ENCODE assay signal across 8 cellular contexts in the genomic region with DNA sequence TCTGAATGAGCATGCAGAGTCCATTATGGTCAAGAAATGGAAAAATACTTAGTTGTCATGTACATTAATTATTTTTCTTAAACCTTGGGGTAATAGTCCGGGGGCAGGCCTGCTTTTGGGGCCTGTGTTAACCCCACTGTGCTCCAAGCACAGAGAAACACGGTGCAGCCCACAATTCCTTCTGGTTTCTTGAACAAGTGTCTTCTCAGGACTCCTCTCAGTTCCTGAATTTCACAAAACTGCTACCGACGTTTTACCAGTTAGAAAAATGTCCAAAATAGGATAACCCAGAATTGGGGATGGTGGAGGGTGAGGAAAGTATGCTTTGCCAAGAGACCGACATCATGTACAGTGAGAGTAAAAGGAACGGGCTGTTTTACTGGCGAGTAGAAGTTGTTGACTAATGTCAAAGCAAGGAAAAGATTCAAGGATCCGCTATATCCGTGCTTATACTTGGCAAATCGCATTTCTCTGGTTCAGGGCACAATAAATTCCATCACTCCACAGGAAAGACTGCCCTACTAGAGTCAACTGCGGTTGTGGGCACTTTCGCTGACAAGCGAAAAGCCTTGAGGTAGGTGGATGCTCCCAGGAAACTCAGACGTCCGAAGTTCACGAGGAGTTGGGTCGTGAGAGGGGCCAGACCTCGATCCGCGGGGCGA. TPM values are rescaled to one million over a fixed set of nuclear protein-coding genes. Genes with fewer than 3 reads are reported as not detected.
A peak's percentile ranks its signal among the peaks of the same experiment; 100 is the strongest.
DNase-seq lines count a peak whose midpoint lies in the region; ATAC-seq and TF ChIP-seq lines count a peak whose summit lies in the region.

No MANE protein-coding gene starts in this region.

- POLR2A ChIA-PET in activated CD4-positive, alpha-beta memory T cell treated with anti-CD3 and anti-CD28 coated beads, Interleukin-2, amount 10 ng/mL, durations not matched to agents 7 days and 5 days (lab: Charles Lee) = interaction anchor here (1.0 to 1.8 kb wide), 11 partner anchors 9 to 451 kb away, joined by 3 to 26 read pairs (median 7); a partner anchor contains a TSS

- WGBS in stomach, 5 donors = 21 to 38% (median 23%) methylated on average over 13 to 21 of the region's 21 CpGs

- H3K9me3 ChIP-seq in iPS-20b (ENCODE audit: insufficient read depth, low read depth, low read length) (no peaks in the 10 kb centered on the region), stomach (no peaks in the 10 kb centered on the region)

- H3K4me3 Mint-ChIP-seq in activated CD4-positive, alpha-beta memory T cell treated with anti-CD3 and anti-CD28 coated beads, Interleukin-2, amount 10 ng/mL, durations not matched to agents 7 days and 5 days = peak overlapping the region; percentile 85

- peaks cover 17% of the 10 kb centered on the region for H3K4me1 ChIP-seq in iPS-20b (ENCODE audit: insufficient read depth, low read length)
- H3K4me1 ChIP-seq in stomach = peaks cover 6 to 30% (median 22%) of the 10 kb centered on the region in 4 donors

- H3K27me3 Mint-ChIP-seq in activated CD4-positive, alpha-beta memory T cell treated with anti-CD3 and anti-CD28 coated beads, Interleukin-2, amount 10 ng/mL, durations not matched to agents 7 days and 5 days = no peaks in the 10 kb centered on the region

- peak overlapping the region; percentile 87 for H3K27ac Mint-ChIP-seq in activated CD4-positive, alpha-beta memory T cell treated with anti-CD3 and anti-CD28 coated beads, Interleukin-2, amount 10 ng/mL, durations not matched to agents 7 days and 5 days

- H3K36me3 ChIP-seq in iPS-20b (ENCODE audit: insufficient read depth, low read depth, low read length) (peaks cover 4% of the 10 kb centered on the region), stomach (peaks cover 8 to 11% (median 11%) of the 10 kb centered on the region in 4 donors)

- TF ChIP-seq POLR2A in stomach (IDR thresholded peaks at IDR 0.05) = no peak

- H3K4me3 ChIP-seq in iPS-20b (ENCODE audit: low read length) = peak overlapping the region; percentile 89
- peak overlapping the region; percentile 66 to 96 (median 93) for H3K4me3 ChIP-seq in stomach

- CTCF ChIA-PET in activated CD4-positive, alpha-beta memory T cell treated with anti-CD3 and anti-CD28 coated beads, Interleukin-2, amount 10 ng/mL, durations not matched to agents 7 days and 5 days (lab: Charles Lee) = interaction anchor here (0.6 to 2.0 kb wide), 17 partner anchors 9 to 135 kb away, joined by 3 to 14 read pairs (median 3); a partner anchor contains a TSS

- peak overlapping the region; percentile 50; the same call in 1 of the 2 replicates for H3K9ac ChIP-seq in iPS-20b (ENCODE audit: low read depth, low read length)

- TF ChIP-seq EP300 in stomach (IDR thresholded peaks at IDR 0.05) = no peak

- no peaks in the 10 kb centered on the region for H3K9me3 Mint-ChIP-seq in activated CD4-positive, alpha-beta memory T cell treated with anti-CD3 and anti-CD28 coated beads, Interleukin-2, amount 10 ng/mL, durations not matched to agents 7 days and 5 days

- intact Hi-C loops in stomach (cut with DNase I; ENCODE audit: low total_unique reads) = no loop called here

- H3K27me3 ChIP-seq in iPS-20b (ENCODE audit: insufficient read depth, low read length) (peaks cover 8% of the 10 kb centered on the region), stomach (no peaks in the 10 kb centered on the region)

- TF ChIP-seq CTCF in stomach (IDR thresholded peaks at IDR 0.05) = no peak
- no peak for TF ChIP-seq CTCF in GM10266 (IDR thresholded peaks at IDR 0.05; ENCODE audit: control insufficient read depth, insufficient read depth, low read depth, missing control alignments)

- ATAC-seq in HG03439 (IDR thresholded peaks at IDR 0.05; ENCODE audit: unreplicated experiment) = no peak

- peaks cover 7% of the 10 kb centered on the region for H3K36me3 Mint-ChIP-seq in activated CD4-positive, alpha-beta memory T cell treated with anti-CD3 and anti-CD28 coated beads, Interleukin-2, amount 10 ng/mL, durations not matched to agents 7 days and 5 days (ENCODE audit: low read depth)

- H3K27ac ChIP-seq in iPS-20b (ENCODE audit: low read length) = no peak overlapping the region
- peak overlapping the region; percentile 83 to 93 (median 87) for H3K27ac ChIP-seq in stomach

- peaks cover 39% of the 10 kb centered on the region for H3K4me1 Mint-ChIP-seq in activated CD4-positive, alpha-beta memory T cell treated with anti-CD3 and anti-CD28 coated beads, Interleukin-2, amount 10 ng/mL, durations not matched to agents 7 days and 5 days

- DNase-seq in DMS53 (lab: John Stamatoyannopoulos, UW) (peak; percentile 14), DMS53 treated with DMSO at 0.1 percent for 48 hours (lab: John Stamatoyannopoulos, UW; ENCODE audit: unreplicated experiment) (no peak), stomach (no peak), 8988T (no peak), GM10266 (ENCODE audit: extremely low spot score) (no peak)
- no peak for DNase-seq in activated CD4-positive, alpha-beta memory T cell treated with anti-CD3 and anti-CD28 coated beads, Interleukin-2, amount 10 ng/mL, durations not matched to agents 7 days and 5 days

RNA-seq across cellular contexts. Expression of a gene that starts 0.5 kb away (rescaled TPM):
- 10 to 100 TPM; 22.4 to 23.6 TPM for total RNA-seq in activated CD4-positive, alpha-beta memory T cell treated with anti-CD3 and anti-CD28 coated beads, Interleukin-2, amount 10 ng/mL, durations not matched to agents 7 days and 5 days
- 10 to 100 TPM in 3 of 5 donors, 1 to 10 TPM in 1, under 1 TPM in 1; 0.58 to 43.2 (median 10.1) TPM for total RNA-seq in stomach
- 1 to 10 TPM; 2.2 to 3.7 (median 3.1) TPM for polyA plus RNA-seq in stomach

RNA-seq across cellular contexts. Expression of a gene that starts 54.1 kb away (rescaled TPM):
- total RNA-seq in activated CD4-positive, alpha-beta memory T cell treated with anti-CD3 and anti-CD28 coated beads, Interleukin-2, amount 10 ng/mL, durations not matched to agents 7 days and 5 days = 10 to 100 TPM; 22.7 to 25.8 TPM
- 10 to 100 TPM in 2 of 5 donors, 1 to 10 TPM in 3; 1.4 to 19.6 (median 7.6) TPM for total RNA-seq in stomach
- 1 to 10 TPM in 1 of 3 donors, under 1 TPM in 2; 0.31 to 1.2 (median 0.98) TPM for polyA plus RNA-seq in stomach
